8 cellular contexts compared by ENCODE assay signal in the genomic region with DNA sequence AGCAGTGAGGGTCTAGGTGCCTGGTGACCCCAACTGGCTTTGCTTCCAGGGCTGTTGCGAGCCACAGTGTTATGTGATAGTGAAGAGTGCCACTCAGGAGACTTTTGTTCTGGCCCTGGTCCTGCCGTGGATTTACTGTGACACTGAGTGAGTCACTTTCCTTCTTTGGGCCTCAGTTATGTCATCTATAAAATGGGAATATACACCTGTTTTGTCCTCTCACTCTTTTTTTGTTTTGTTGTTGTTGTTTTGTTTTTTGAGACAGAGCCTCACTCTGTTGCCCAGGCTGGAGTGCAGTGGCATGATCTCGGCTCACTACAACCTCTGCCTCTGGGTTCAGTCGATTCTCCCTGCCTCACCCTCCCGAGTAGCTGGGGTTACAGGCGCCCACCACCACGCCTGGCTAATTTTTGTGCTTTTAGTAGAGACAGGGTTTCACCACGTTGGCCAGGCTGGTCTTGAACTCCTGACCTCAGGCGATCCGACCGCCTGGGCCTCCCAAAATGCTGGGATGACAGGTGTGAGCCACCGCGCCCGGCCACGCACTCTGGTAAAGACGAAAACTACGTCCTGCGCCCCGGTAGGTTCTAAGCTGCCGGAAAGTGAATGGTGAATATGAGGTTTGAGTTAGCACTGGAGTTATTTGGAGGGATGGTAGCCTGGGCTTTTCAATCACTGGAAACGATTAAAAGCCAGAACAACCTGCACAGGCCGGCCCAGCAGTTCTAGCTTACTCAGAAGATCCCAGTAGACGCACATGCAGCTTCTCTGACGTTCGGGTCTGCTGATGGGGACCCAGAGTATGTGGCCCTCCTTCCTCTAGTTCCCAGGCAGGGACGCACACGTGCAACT. TPM values are rescaled to one million over a fixed set of nuclear protein-coding genes. Genes with fewer than 3 reads are reported as not detected.
DNase-seq lines count a peak whose midpoint lies in the region; ATAC-seq and TF ChIP-seq lines count a peak whose summit lies in the region.

No MANE protein-coding gene starts in this region.

- H3K9me2 ChIP-seq in PC-3 (replicated peaks; ENCODE audit: low read length), result no peaks in the 10 kb centered on the region

- no peaks in the 10 kb centered on the region for H3K79me2 ChIP-seq in ACC112 (ENCODE audit: control insufficient read depth, insufficient read depth, low read length, unreplicated experiment)
- no peaks in the 10 kb centered on the region for H3K79me2 ChIP-seq in PC-3 (ENCODE audit: low read length)

- no peaks in the 10 kb centered on the region for H3F3A ChIP-seq in PC-3 (ENCODE audit: low read length, unreplicated experiment)

- H3K9ac ChIP-seq in PC-3 (ENCODE audit: low read length), result peak overlapping the region; percentile 76

- H4K20me1 ChIP-seq in PC-3 (ENCODE audit: low read length), result no peaks in the 10 kb centered on the region

- no peaks in the 10 kb centered on the region for H3K4me1 Mint-ChIP-seq in activated CD8-positive, alpha-beta memory T cell treated with anti-CD3 and anti-CD28 coated beads, Interleukin-2, amount 10 ng/mL, durations not matched to agents 7 days and 5 days

- peak overlapping the region; percentile 81 for H2AFZ ChIP-seq in ACC112 (ENCODE audit: low read length, unreplicated experiment)
- H2AFZ ChIP-seq in PC-3 (ENCODE audit: low read length), result peak overlapping the region; percentile 93
- H2AFZ ChIP-seq in neuron (ENCODE audit: low read depth, low read length), result peak overlapping the region; percentile 93

- peak overlapping the region; percentile 89 for H3K4me2 ChIP-seq in PC-3 (ENCODE audit: low read length)

- no peaks in the 10 kb centered on the region for H3K27me3 Mint-ChIP-seq in activated CD8-positive, alpha-beta memory T cell treated with anti-CD3 and anti-CD28 coated beads, Interleukin-2, amount 10 ng/mL, durations not matched to agents 7 days and 5 days

- H3K4me3 ChIP-seq in ACC112 (ENCODE audit: low read depth, low read length) (peak overlapping the region; percentile 76), PC-3 (ENCODE audit: low read length) (peak overlapping the region; percentile 67; the same call in 1 of the 2 replicates), esophagus muscularis mucosa (peak overlapping the region; percentile 55 to 60 (median 59)), neuron (ENCODE audit: low read length) (no peak overlapping the region)

- no peak for TF ChIP-seq EP300 in esophagus muscularis mucosa (IDR thresholded peaks at IDR 0.05)

- 86% methylated on average over 24 of the region's 27 CpGs for WGBS in esophagus muscularis mucosa

- H3K9me3 ChIP-seq in PC-3 (ENCODE audit: low read length), result no peaks in the 10 kb centered on the region
- no peaks in the 10 kb centered on the region for H3K9me3 ChIP-seq in esophagus muscularis mucosa
- H3K9me3 ChIP-seq in neuron (ENCODE audit: low read length), result no peaks in the 10 kb centered on the region

- DNase-seq in PC-3 (no peak), esophagus muscularis mucosa (ENCODE audit: extremely low spot score) (no peak), A172 (ENCODE audit: low spot score) (no peak), RPMI8226 (no peak), DMS53 treated with DMSO at 0.1 percent for 48 hours (lab: John Stamatoyannopoulos, UW; ENCODE audit: unreplicated experiment) (no peak)
- DNase-seq in activated CD8-positive, alpha-beta memory T cell treated with anti-CD3 and anti-CD28 coated beads, Interleukin-2, amount 10 ng/mL, durations not matched to agents 7 days and 5 days, result no peak

- H3K27ac ChIP-seq in ACC112 (ENCODE audit: low read depth, low read length) (no peak overlapping the region), PC-3 (ENCODE audit: low read length) (no peak overlapping the region), esophagus muscularis mucosa (replicated peaks in 1 of 4) (peak overlapping the region; percentile 45 to 76 (median 69))

- H3K4me1 ChIP-seq in ACC112 (ENCODE audit: control insufficient read depth, insufficient read depth, low read length, unreplicated experiment) (peaks cover 11% of the 10 kb centered on the region), PC-3 (ENCODE audit: insufficient read depth, low read length) (peaks cover 20% of the 10 kb centered on the region), esophagus muscularis mucosa (peaks cover 7 to 16% (median 13%) of the 10 kb centered on the region in 4 donors), neuron (ENCODE audit: insufficient read depth, low read length) (peaks cover 9% of the 10 kb centered on the region)

- H3K36me3 Mint-ChIP-seq in activated CD8-positive, alpha-beta memory T cell treated with anti-CD3 and anti-CD28 coated beads, Interleukin-2, amount 10 ng/mL, durations not matched to agents 7 days and 5 days, result peaks cover 9% of the 10 kb centered on the region

- TF ChIP-seq POLR2A in esophagus muscularis mucosa (IDR thresholded peaks at IDR 0.05; ENCODE audit: low read depth), result no peak

- TF ChIP-seq CTCF in PC-3 (conservative IDR thresholded peaks at IDR 0.05; ENCODE audit: low read depth, low read length) (no peak), esophagus muscularis mucosa (IDR thresholded peaks at IDR 0.05) (no peak)

- POLR2A ChIA-PET in PC-3 (lab: Charles Lee; ENCODE audit: unreplicated experiment), result no interaction called here

- H3K4me3 Mint-ChIP-seq in activated CD8-positive, alpha-beta memory T cell treated with anti-CD3 and anti-CD28 coated beads, Interleukin-2, amount 10 ng/mL, durations not matched to agents 7 days and 5 days, result no peak overlapping the region

- H3K36me3 ChIP-seq in ACC112 (ENCODE audit: insufficient read depth, low read length), result no peaks in the 10 kb centered on the region
- no peaks in the 10 kb centered on the region for H3K36me3 ChIP-seq in PC-3 (ENCODE audit: low read depth, low read length)
- peaks cover 0 to 26% (median 9%) of the 10 kb centered on the region in 4 donors for H3K36me3 ChIP-seq in esophagus muscularis mucosa
- no peaks in the 10 kb centered on the region for H3K36me3 ChIP-seq in neuron (ENCODE audit: insufficient read depth, low read length)

- intact Hi-C loops in PC-3 (cut with micrococcal nuclease), result no loop called here
- intact Hi-C loops in esophagus muscularis mucosa (cut with DNase I), result no loop called here

- ATAC-seq in PC-3, result no peak
- ATAC-seq in activated CD8-positive, alpha-beta memory T cell treated with anti-CD3 and anti-CD28 coated beads, Interleukin-2, amount 10 ng/mL, durations not matched to agents 7 days and 5 days, result no peak

- no peak overlapping the region for H3K27ac Mint-ChIP-seq in activated CD8-positive, alpha-beta memory T cell treated with anti-CD3 and anti-CD28 coated beads, Interleukin-2, amount 10 ng/mL, durations not matched to agents 7 days and 5 days

- no peaks in the 10 kb centered on the region for H3K27me3 ChIP-seq in ACC112 (ENCODE audit: insufficient read depth, low read length)
- no peaks in the 10 kb centered on the region for H3K27me3 ChIP-seq in PC-3 (ENCODE audit: low read length)
- H3K27me3 ChIP-seq in esophagus muscularis mucosa, result no peaks in the 10 kb centered on the region
- no peaks in the 10 kb centered on the region for H3K27me3 ChIP-seq in neuron (ENCODE audit: insufficient read depth, low read length)

- CTCF ChIA-PET in PC-3 (lab: Charles Lee), result no interaction called here
- CTCF ChIA-PET in activated CD8-positive, alpha-beta memory T cell treated with anti-CD3 and anti-CD28 coated beads, Interleukin-2, amount 10 ng/mL, durations not matched to agents 7 days and 5 days (lab: Charles Lee), result interaction anchor here (0.6 to 2.8 kb wide), 16 partner anchors 12 to 504 kb away, joined by 3 to 20 read pairs (median 3); no protein-coding TSS in a partner anchor

- H3K9me3 Mint-ChIP-seq in activated CD8-positive, alpha-beta memory T cell treated with anti-CD3 and anti-CD28 coated beads, Interleukin-2, amount 10 ng/mL, durations not matched to agents 7 days and 5 days (ENCODE audit: low read depth), result no peaks in the 10 kb centered on the region

- no TSS peak for BruUV-seq in PC-3 (replicated peaks; lab: Mats Ljungman, UMichigan)

RNA-seq across cellular contexts. Expression of a gene that starts 46.6 kb away (rescaled TPM):
- total RNA-seq in PC-3 (2014; rRNA removed), result 10.6 and 14.1 TPM in 2 replicates
- 10 to 100 TPM in 3 of 4 donors, 1 to 10 TPM in 1; 9.1 to 18.7 (median 14.6) TPM for total RNA-seq in esophagus muscularis mucosa
- total RNA-seq in A172 (2014; rRNA removed; shearing (Covaris generic)), result 0.41 TPM in 1 of 2 replicates, not detected in the other
- total RNA-seq in activated CD8-positive, alpha-beta memory T cell treated with anti-CD3 and anti-CD28 coated beads, Interleukin-2, amount 10 ng/mL, durations not matched to agents 7 days and 5 days, result 10 to 100 TPM; 75.8 to 80.9 TPM

Comparison
In these comparisons a context has a peak if more than half of its experiments do, and no peak if none do; other contexts are left out.
1. H3K27ac ChIP-seq: peak in esophagus muscularis mucosa (4 of 4); none in ACC112 (single experiment) and PC-3 (single experiment).
2. Peak in every context shown above with its lines, with median percentiles within 50 percentile points of each other: H2AFZ ChIP-seq.